Comparison of ENCODE assay signal across 8 cellular contexts in genomic region chr11:82906236-82906635, GRCh38. TPM values are rescaled to one million over a fixed set of nuclear protein-coding genes. Genes with fewer than 3 reads are reported as not detected.
DNase-seq lines count a peak whose midpoint lies in the region; ATAC-seq and TF ChIP-seq lines count a peak whose summit lies in the region.

No MANE protein-coding gene starts in this region.

- no peaks in the 10 kb centered on the region for H3K9me3 Mint-ChIP-seq in activated T-cell treated with anti-CD3 and anti-CD28 coated beads, Interleukin-2, amount 50 U/mL, for 72 hours

- DNase-seq in AG09319 (ENCODE audit: extremely low read depth, low read depth) = no peak
- DNase-seq in HCEC 1CT = peak; percentile 74
- DNase-seq in erythroblast (lab: John Stamatoyannopoulos, UW) = peak; percentile 17 to 51
- no peak for DNase-seq in gastrocnemius medialis
- DNase-seq in activated T-cell treated with anti-CD3 and anti-CD28 coated beads, Interleukin-2, amount 50 U/mL, for 72 hours = no peak
- DNase-seq in NCI-H524 treated with DMSO at 0.1 percent for 48 hours (lab: John Stamatoyannopoulos, UW) = no peak

- no peak overlapping the region for H3K4me3 Mint-ChIP-seq in activated T-cell treated with anti-CD3 and anti-CD28 coated beads, Interleukin-2, amount 50 U/mL, for 72 hours

- H4K20me1 ChIP-seq in OCI-LY3 (ENCODE audit: insufficient read depth, low read length) = no peaks in the 10 kb centered on the region

- H3K27ac ChIP-seq in OCI-LY3 (ENCODE audit: low read length) (no peak overlapping the region; the same call in 1 of the 2 replicates), gastrocnemius medialis (no peak overlapping the region)

- in situ Hi-C loops in gastrocnemius medialis (cut with MboI; ENCODE audit: low sequenced_read_pairs in 4 of 4) = loop anchor here (5.0 to 25.0 kb wide), 6 partner anchors 169 to 349 kb away; partner anchors contain the start of genes ANKRD42 (in 2 of the 4) and RAB30 (in 1 of the 4)

- peak overlapping the region; percentile 24; the same call in 1 of the 2 replicates for H3K9ac ChIP-seq in OCI-LY3 (ENCODE audit: low read length)

- H3K9me3 ChIP-seq in OCI-LY3 (ENCODE audit: insufficient read depth, low read length) (no peaks in the 10 kb centered on the region), gastrocnemius medialis (no peaks in the 10 kb centered on the region)

- H3K4me3 ChIP-seq in OCI-LY3 (ENCODE audit: low read length) (peak overlapping the region; percentile 10), gastrocnemius medialis (no peak overlapping the region)

- intact Hi-C loops in gastrocnemius medialis (cut with DNase I; ENCODE audit: low total_unique reads) = loop anchor here (1.0 to 10.0 kb wide), 2 partner anchors 169 to 344 kb away; partner anchors contain the start of gene RAB30

- H3K4me1 ChIP-seq in OCI-LY3 (ENCODE audit: low read length) = peaks cover 36% of the 10 kb centered on the region
- H3K4me1 ChIP-seq in gastrocnemius medialis = peaks cover 4% of the 10 kb centered on the region in 2 donors

- peaks cover 91% of the 10 kb centered on the region for H3K79me2 ChIP-seq in OCI-LY3 (ENCODE audit: low read length)

- H3K36me3 Mint-ChIP-seq in activated T-cell treated with anti-CD3 and anti-CD28 coated beads, Interleukin-2, amount 50 U/mL, for 72 hours (ENCODE audit: insufficient read depth in 2 of 2) = peaks cover 0 to 10% of the 10 kb centered on the region in 2 donors

- H2AFZ ChIP-seq in OCI-LY3 (ENCODE audit: low read depth, low read length) = no peak overlapping the region

- H3K27me3 ChIP-seq in OCI-LY3 (ENCODE audit: low read depth, low read length) (no peaks in the 10 kb centered on the region), gastrocnemius medialis (no peaks in the 10 kb centered on the region)

- H3K4me1 Mint-ChIP-seq in activated T-cell treated with anti-CD3 and anti-CD28 coated beads, Interleukin-2, amount 50 U/mL, for 72 hours (ENCODE audit: low read depth) = peaks cover 58% of the 10 kb centered on the region

- ATAC-seq in gastrocnemius medialis (no peak), HG03139 (IDR thresholded peaks at IDR 0.05; ENCODE audit: unreplicated experiment) (no peak)
- no peak for ATAC-seq in activated T-cell treated with anti-CD3 and anti-CD28 coated beads, Interleukin-2, amount 50 U/mL, for 72 hours (replicated peaks in 1 of 2)

- TF ChIP-seq POLR2A in erythroblast (IDR thresholded peaks at IDR 0.05; ENCODE audit: low read length) (no peak), gastrocnemius medialis (IDR thresholded peaks at IDR 0.05) (no peak)

- TF ChIP-seq CTCF in AG09319 (IDR thresholded peaks at IDR 0.05; ENCODE audit: low read depth, low read length) = peak; percentile 33
- peak; percentile 83 for TF ChIP-seq CTCF in OCI-LY3 (IDR thresholded peaks at IDR 0.05; ENCODE audit: low read depth, low read length)
- peak; percentile 40 to 70 (median 64) for TF ChIP-seq CTCF in gastrocnemius medialis (IDR thresholded peaks at IDR 0.05 in 4 of 5, conservative IDR thresholded peaks at IDR 0.05 in 1 of 5)

- no peaks in the 10 kb centered on the region for H3K27me3 Mint-ChIP-seq in activated T-cell treated with anti-CD3 and anti-CD28 coated beads, Interleukin-2, amount 50 U/mL, for 72 hours (ENCODE audit: low read depth)

- no peak overlapping the region for H3K27ac Mint-ChIP-seq in activated T-cell treated with anti-CD3 and anti-CD28 coated beads, Interleukin-2, amount 50 U/mL, for 72 hours

- peak overlapping the region; percentile 45 for H3K4me2 ChIP-seq in OCI-LY3 (ENCODE audit: low read length)

- H3K36me3 ChIP-seq in OCI-LY3 (replicated peaks; ENCODE audit: low read depth, low read length) = peaks cover 3% of the 10 kb centered on the region
- no peaks in the 10 kb centered on the region for H3K36me3 ChIP-seq in gastrocnemius medialis

RNA-seq across cellular contexts. Expression of gene DDIAS, which starts 4.7 kb away (rescaled TPM):
- 1 to 10 TPM in 3 of 4 donors, under 1 TPM in 1; 0.67 to 2.1 (median 1.1) TPM for total RNA-seq in gastrocnemius medialis
- total RNA-seq in activated T-cell treated with anti-CD3 and anti-CD28 coated beads, Interleukin-2, amount 50 U/mL, for 72 hours = 10 to 100 TPM; 15.0 to 19.5 TPM

RNA-seq across cellular contexts. Expression of gene PRCP, which starts 6.0 kb away (rescaled TPM):
- 10 to 100 TPM in 2 of 4 donors, 1 to 10 TPM in 2; 7.1 to 17.8 (median 9.5) TPM for total RNA-seq in gastrocnemius medialis
- total RNA-seq in activated T-cell treated with anti-CD3 and anti-CD28 coated beads, Interleukin-2, amount 50 U/mL, for 72 hours = 10 to 100 TPM; 35.3 to 35.9 TPM

Comparison
In these comparisons a context has a peak if more than half of its experiments do, and no peak if none do; other contexts are left out.
1. DNase-seq: peak in HCEC 1CT (single experiment) and erythroblast (2 of 2); none in AG09319 (single experiment), gastrocnemius medialis (0 of 2), activated T-cell treated with anti-CD3 and anti-CD28 coated beads, Interleukin-2, amount 50 U/mL, for 72 hours (0 of 2) and NCI-H524 treated with DMSO at 0.1 percent for 48 hours (single experiment).
2. CTCF ChIP-seq: peak in every context shown above with its lines; median percentile 83 in OCI-LY3; 64 in gastrocnemius medialis; 33 in AG09319.
3. RNA of gene DDIAS, which starts 4.7 kb away (total RNA-seq): 15.0 to 19.5 TPM in activated T-cell treated with anti-CD3 and anti-CD28 coated beads, Interleukin-2, amount 50 U/mL, for 72 hours; 0.67 to 2.1 TPM in gastrocnemius medialis; every median in the first group is over 4 times any median in the second.